29 cellular contexts compared by ENCODE assay signal in the genomic region with DNA sequence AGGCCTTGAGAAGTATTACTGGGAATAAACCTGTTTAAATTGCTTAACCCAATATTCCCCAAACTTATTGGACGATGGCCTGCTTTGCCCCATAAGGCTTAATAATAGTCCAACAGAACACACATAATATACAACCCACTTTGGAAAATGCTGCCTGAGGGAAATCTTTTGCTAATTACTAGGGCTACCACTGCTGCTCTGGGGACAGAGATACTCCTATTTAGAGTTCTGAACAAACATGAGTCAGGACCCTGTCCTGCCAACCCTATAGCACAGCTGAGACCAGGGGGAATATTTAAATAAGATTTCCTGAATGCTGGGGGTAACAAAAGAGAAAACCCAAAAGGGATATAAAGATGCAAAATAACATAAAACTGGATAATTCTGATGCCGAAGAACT.
"Had no signal": no experiment of that assay in that cellular context is flagged by ENCODE, and none has a peak within 500 bp of the region (broad histone marks: within the 10 kb centered on the region; RNA-seq: fewer than 3 reads in every experiment).

No MANE protein-coding gene starts in this region.

- H3K9me3 Mint-ChIP-seq: activated CD4-positive, alpha-beta T cell treated with anti-CD3 and anti-CD28 coated beads, Interleukin-2, amount 10 ng/mL, durations not matched to agents 7 days and 5 days had no signal

- H3K27me3 ChIP-seq: body of pancreas, MG63, Peyer's patch, SJSA1 had no signal

- H3K36me3 Mint-ChIP-seq: activated CD4-positive, alpha-beta memory T cell treated with anti-CD3 and anti-CD28 coated beads for 36 hours; activated naive CD8-positive, alpha-beta T cell treated with anti-CD3 and anti-CD28 coated beads, Interleukin-2, amount 10 ng/mL, durations not matched to agents 7 days and 5 days had no signal

- H3K9me3 ChIP-seq: adrenal gland, body of pancreas, MG63, Peyer's patch, SJSA1 had no signal

- H3K27ac Mint-ChIP-seq: activated CD4-positive, alpha-beta memory T cell treated with anti-CD3 and anti-CD28 coated beads for 36 hours; activated CD4-positive, alpha-beta T cell treated with anti-CD3 and anti-CD28 coated beads, Interleukin-2, amount 10 ng/mL, durations not matched to agents 7 days and 5 days; activated naive CD8-positive, alpha-beta T cell treated with anti-CD3 and anti-CD28 coated beads, Interleukin-2, amount 10 ng/mL, durations not matched to agents 7 days and 5 days; activated T-helper 17 cell treated with anti-CD3 and anti-CD28 coated beads, Interleukin-2, amount 50 U/mL, for 72 hours had no signal

- H3K4me3 Mint-ChIP-seq: activated CD4-positive, alpha-beta memory T cell treated with anti-CD3 and anti-CD28 coated beads for 36 hours; activated CD4-positive, alpha-beta T cell treated with anti-CD3 and anti-CD28 coated beads, Interleukin-2, amount 10 ng/mL, durations not matched to agents 7 days and 5 days; activated naive CD8-positive, alpha-beta T cell treated with anti-CD3 and anti-CD28 coated beads, Interleukin-2, amount 10 ng/mL, durations not matched to agents 7 days and 5 days; activated T-helper 17 cell treated with anti-CD3 and anti-CD28 coated beads, Interleukin-2, amount 50 U/mL, for 72 hours had no signal

- H3K27ac ChIP-seq: adrenal gland, body of pancreas, Peyer's patch, SJSA1 had no signal

- H3K4me3 ChIP-seq: adrenal gland, body of pancreas, MG63, Peyer's patch, SJSA1 had no signal

- H3K27me3 Mint-ChIP-seq: activated CD4-positive, alpha-beta T cell treated with anti-CD3 and anti-CD28 coated beads, Interleukin-2, amount 10 ng/mL, durations not matched to agents 7 days and 5 days; activated naive CD8-positive, alpha-beta T cell treated with anti-CD3 and anti-CD28 coated beads, Interleukin-2, amount 10 ng/mL, durations not matched to agents 7 days and 5 days had no signal

- ATAC-seq: activated T-helper 17 cell treated with anti-CD3 and anti-CD28 coated beads, Interleukin-2, amount 50 U/mL, for 72 hours; body of pancreas; HepG2; SK-N-SH treated with all-trans-retinoic acid at 6 μM for 48 hours had no signal

- DNase-seq: activated CD4-positive, alpha-beta memory T cell treated with anti-CD3 and anti-CD28 coated beads for 36 hours; activated CD4-positive, alpha-beta T cell treated with anti-CD3 and anti-CD28 coated beads, Interleukin-2, amount 10 ng/mL, durations not matched to agents 7 days and 5 days; activated CD4-positive, CD25-positive, alpha-beta regulatory T cell; activated CD8-positive, alpha-beta memory T cell treated with anti-CD3 and anti-CD28 coated beads for 24 hours; activated gamma-delta T cell; activated naive CD4-positive, alpha-beta T cell treated with anti-CD3 and anti-CD28 coated beads, Interleukin-2, amount 50 U/mL, for 16 hours; activated naive CD8-positive, alpha-beta T cell treated with anti-CD3 and anti-CD28 coated beads, Interleukin-2, amount 10 ng/mL, durations not matched to agents 7 days and 5 days; activated T-cell treated with anti-CD3 and anti-CD28 coated beads, Interleukin-2, amount 50 U/mL, for 48 hours; adrenal gland; aorta; body of pancreas; MG63; MV-4-11; NCI-H1092 treated with DMSO at 0.1 percent for 48 hours; NCI-H1417 treated with DMSO at 0.1 percent for 48 hours; NCI-H1694; NCI-H2029; NCI-H510A treated with DMSO at 0.1 percent for 48 hours; NCI-H69; NK-92 treated with Interleukin-12 subunit alpha and Interleukin-12 subunit beta, amount 100 ng/mL, for 24 hours; OCI-M1; Peyer's patch; SHP77; SW 1271 had no signal

- H3K4me1 Mint-ChIP-seq: activated CD4-positive, alpha-beta T cell treated with anti-CD3 and anti-CD28 coated beads, Interleukin-2, amount 10 ng/mL, durations not matched to agents 7 days and 5 days; activated naive CD8-positive, alpha-beta T cell treated with anti-CD3 and anti-CD28 coated beads, Interleukin-2, amount 10 ng/mL, durations not matched to agents 7 days and 5 days; activated T-helper 17 cell treated with anti-CD3 and anti-CD28 coated beads, Interleukin-2, amount 50 U/mL, for 72 hours had no signal

- FAIRE-seq: bronchial epithelial cell, HepG2 had no signal

- H3K4me1 ChIP-seq: adrenal gland, body of pancreas, Peyer's patch, SJSA1 had no signal

- H3K36me3 ChIP-seq: adrenal gland, MG63, Peyer's patch, SJSA1 had no signal
